Comparison of ENCODE assay signal across 8 cellular contexts in the genomic region with DNA sequence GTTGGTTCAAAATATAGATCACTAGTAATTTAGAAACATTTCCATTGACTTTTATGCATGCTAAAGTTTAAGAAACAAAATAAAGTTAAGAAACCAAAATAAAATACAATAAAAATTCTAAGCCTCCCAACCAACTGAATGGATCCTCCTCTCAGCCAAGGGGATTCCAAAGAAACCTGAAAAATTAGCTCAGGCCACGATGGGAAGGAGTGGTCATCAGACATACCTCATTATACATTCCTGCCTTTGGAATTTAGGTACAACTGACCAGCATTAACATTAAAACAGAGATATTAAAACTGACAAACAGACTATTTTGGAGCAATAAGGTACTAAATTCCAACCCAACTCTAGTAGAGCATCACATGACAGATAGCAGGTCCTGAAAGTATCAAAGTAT.
"Had no signal": no experiment of that assay in that cellular context is flagged by ENCODE, and none has a peak within 500 bp of the region (broad histone marks: within the 10 kb centered on the region; RNA-seq: fewer than 3 reads in every experiment).

No MANE protein-coding gene starts in this region.

- FAIRE-seq: G401.6, GM12878, GM12891, GM12892, GM18507, GM19239 had no signal

- ATAC-seq: GM12878 had no signal

- DNase-seq: GDM1, GF-D8 had no signal

- H3K4me3 ChIP-seq: GM12878 had no signal
